ENCODE assay signal across 9 cellular contexts in genomic region chr6:21885532-21886089, GRCh38.
DNase-seq lines count a peak whose midpoint lies in the region; ATAC-seq and TF ChIP-seq lines count a peak whose summit lies in the region.
"Had no signal": no experiment of that assay in that cellular context is flagged by ENCODE, and none has a peak within 500 bp of the region (broad histone marks: within the 10 kb centered on the region; RNA-seq: fewer than 3 reads in every experiment).

No MANE protein-coding gene starts in this region.

- TF ChIP-seq POLR2A in esophagus muscularis mucosa (IDR thresholded peaks at IDR 0.05; ENCODE audit: low read depth), result no peak

- peaks cover 13% of the 10 kb centered on the region for H3K36me3 Mint-ChIP-seq in neural crest cell (ENCODE audit: low read depth)

- no peaks in the 10 kb centered on the region for H3K9me3 ChIP-seq in AG04450 (ENCODE audit: control insufficient read depth, insufficient read depth, low read length)
- no peaks in the 10 kb centered on the region for H3K9me3 ChIP-seq in esophagus muscularis mucosa

- no peak for TF ChIP-seq CTCF in AG04450 (IDR thresholded peaks at IDR 0.05; ENCODE audit: low read depth, low read length)
- no peak for TF ChIP-seq CTCF in esophagus muscularis mucosa (IDR thresholded peaks at IDR 0.05)
- no peak for TF ChIP-seq CTCF in neural crest cell (conservative IDR thresholded peaks at IDR 0.05)

- no peak overlapping the region for H3K27ac Mint-ChIP-seq in neural crest cell (ENCODE audit: unreplicated experiment)

- 44% methylated on average over 7 of the region's 7 CpGs for WGBS in esophagus muscularis mucosa

- TF ChIP-seq EP300 in esophagus muscularis mucosa (IDR thresholded peaks at IDR 0.05), result no peak

- no peaks in the 10 kb centered on the region for H3K27me3 Mint-ChIP-seq in neural crest cell (ENCODE audit: low read depth)

- no peak overlapping the region for H3K4me3 ChIP-seq in AG04450 (ENCODE audit: low read depth, low read length)
- peak overlapping the region in 1 of 4 donors; percentile 12 for H3K4me3 ChIP-seq in esophagus muscularis mucosa

- DNase-seq in AG04450 (ENCODE audit: low read depth, low spot score) (peak; percentile 57), NCI-H524 treated with DMSO at 0.1 percent for 48 hours (lab: John Stamatoyannopoulos, UW) (peak; percentile 84), esophagus muscularis mucosa (ENCODE audit: extremely low spot score) (no peak), neural crest cell (ENCODE audit: low read depth, low spot score) (peak; percentile 14), HuH-7.5 (ENCODE audit: low spot score) (no peak)
- DNase-seq in activated naive CD4-positive, alpha-beta T cell treated with Interleukin-2 at 50 U/mL for 16 hours, result no peak
- DNase-seq: DMS79 had no signal

- H3K4me3 Mint-ChIP-seq in neural crest cell, result no peak overlapping the region

- H3K27ac ChIP-seq in AG04450 (ENCODE audit: low read depth, low read length) (peak overlapping the region; percentile 47), esophagus muscularis mucosa (replicated peaks in 1 of 4) (peak overlapping the region; percentile 42 to 69 (median 64))

- H3K27me3 ChIP-seq in AG04450 (ENCODE audit: control insufficient read depth, insufficient read depth, low read length) (no peaks in the 10 kb centered on the region), esophagus muscularis mucosa (no peaks in the 10 kb centered on the region)

- peaks cover 2% of the 10 kb centered on the region for H3K9me3 Mint-ChIP-seq in neural crest cell

- no peak for ATAC-seq in HG02798 (IDR thresholded peaks at IDR 0.05; ENCODE audit: poor library complexity, unreplicated experiment)
- no peak for ATAC-seq in HG03025 (IDR thresholded peaks at IDR 0.05; ENCODE audit: low FRiP score, unreplicated experiment)

- CTCF ChIA-PET in AG04450 (lab: Charles Lee), result no interaction called here

- POLR2A ChIA-PET in AG04450 (lab: Yijun Ruan, JAX), result no interaction called here

- intact Hi-C loops in esophagus muscularis mucosa (cut with DNase I), result no loop called here

- H3K36me3 ChIP-seq in esophagus muscularis mucosa, result no peaks in the 10 kb centered on the region

- H3K4me1 Mint-ChIP-seq in neural crest cell, result peaks cover 6% of the 10 kb centered on the region

- H3K4me1 ChIP-seq in esophagus muscularis mucosa, result peaks cover 20 to 47% (median 39%) of the 10 kb centered on the region in 4 donors

Comparison
In these comparisons a context has a peak if more than half of its experiments do, and no peak if none do; other contexts are left out.
1. DNase-seq: peak in AG04450 (single experiment), NCI-H524 treated with DMSO at 0.1 percent for 48 hours (single experiment) and neural crest cell (single experiment); none in esophagus muscularis mucosa (single experiment), activated naive CD4-positive, alpha-beta T cell treated with Interleukin-2 at 50 U/mL for 16 hours (single experiment) and HuH-7.5 (single experiment).